In genomic region chr9:33388110-33388994, GRCh38 we compare ENCODE assay signal across 36 cellular contexts. TPM values are rescaled to one million over a fixed set of nuclear protein-coding genes. Genes with fewer than 3 reads are reported as not detected.
DNase-seq lines count a peak whose midpoint lies in the region; ATAC-seq and TF ChIP-seq lines count a peak whose summit lies in the region.
"Had no signal": no experiment of that assay in that cellular context is flagged by ENCODE, and none has a peak within 500 bp of the region (broad histone marks: within the 10 kb centered on the region; RNA-seq: fewer than 3 reads in every experiment).

No MANE protein-coding gene starts in this region.

- H3K27ac ChIP-seq in HEK293 (ENCODE audit: extremely low read depth, low read depth, low read length) (no peak overlapping the region), neuronal stem cell (replicated peaks; ENCODE audit: low read length) (no peak overlapping the region)
- H3K27ac ChIP-seq: C4-2B, GM23248, ovary, SJCRH30, thoracic aorta had no signal

- peaks cover 5% of the 10 kb centered on the region for H3K27me3 Mint-ChIP-seq in glutamatergic neuron (ENCODE audit: unreplicated experiment)
- H3K27me3 Mint-ChIP-seq in mesothelial cell of epicardium (ENCODE audit: low read depth), result no peaks in the 10 kb centered on the region
- H3K27me3 Mint-ChIP-seq: activated naive CD8-positive, alpha-beta T cell treated with anti-CD3 and anti-CD28 coated beads for 36 hours; naive thymus-derived CD8-positive, alpha-beta T cell; stimulated activated naive CD8-positive, alpha-beta T cell treated with anti-CD3 and anti-CD28 coated beads, Interleukin-15, Interleukin-2, amounts not matched to agents 100 ng/mL and 50 ng/mL, for 24 hours had no signal

- peak overlapping the region; percentile 5 for H3K4me3 Mint-ChIP-seq in glutamatergic neuron (ENCODE audit: unreplicated experiment)
- H3K4me3 Mint-ChIP-seq in mesothelial cell of epicardium, result no peak overlapping the region
- H3K4me3 Mint-ChIP-seq: activated naive CD8-positive, alpha-beta T cell treated with anti-CD3 and anti-CD28 coated beads for 36 hours; effector memory CD8-positive, alpha-beta T cell; naive thymus-derived CD8-positive, alpha-beta T cell; stimulated activated naive CD8-positive, alpha-beta T cell treated with anti-CD3 and anti-CD28 coated beads, Interleukin-15, Interleukin-2, amounts not matched to agents 100 ng/mL and 50 ng/mL, for 24 hours had no signal

- no peak overlapping the region for H2BK5ac ChIP-seq in neuronal stem cell (ENCODE audit: low read length)

- H3K9me3 ChIP-seq in HEK293 (ENCODE audit: control insufficient read depth, insufficient read depth, low read depth, low read length) (no peaks in the 10 kb centered on the region), neuronal stem cell (replicated peaks in 1 of 2; ENCODE audit: control insufficient read depth in 2 of 2, insufficient read depth in 1 of 2, low read depth in 1 of 2, low read length in 2 of 2) (no peaks in the 10 kb centered on the region)
- H3K9me3 ChIP-seq: Caco-2, ovary, SJCRH30, thoracic aorta had no signal

- H3K36me3 ChIP-seq in HEK293 (ENCODE audit: control insufficient read depth in 2 of 2, insufficient read depth in 1 of 2, low read length in 2 of 2) (no peaks in the 10 kb centered on the region), neuronal stem cell (replicated peaks in 1 of 2; ENCODE audit: control insufficient read depth in 2 of 2, insufficient read depth in 2 of 2, low read length in 2 of 2) (no peaks in the 10 kb centered on the region)
- H3K36me3 ChIP-seq: ovary, SJCRH30, thoracic aorta had no signal

- H3K36me3 Mint-ChIP-seq in glutamatergic neuron (ENCODE audit: unreplicated experiment), result no peaks in the 10 kb centered on the region
- H3K36me3 Mint-ChIP-seq in mesothelial cell of epicardium, result no peaks in the 10 kb centered on the region
- H3K36me3 Mint-ChIP-seq: activated naive CD8-positive, alpha-beta T cell treated with anti-CD3 and anti-CD28 coated beads for 36 hours; naive thymus-derived CD8-positive, alpha-beta T cell had no signal

- H3K9me3 Mint-ChIP-seq in glutamatergic neuron (ENCODE audit: unreplicated experiment), result peaks cover 5% of the 10 kb centered on the region
- no peaks in the 10 kb centered on the region for H3K9me3 Mint-ChIP-seq in mesothelial cell of epicardium
- H3K9me3 Mint-ChIP-seq: activated naive CD8-positive, alpha-beta T cell treated with anti-CD3 and anti-CD28 coated beads for 36 hours; effector memory CD8-positive, alpha-beta T cell; naive thymus-derived CD8-positive, alpha-beta T cell; stimulated activated naive CD8-positive, alpha-beta T cell treated with anti-CD3 and anti-CD28 coated beads, Interleukin-15, Interleukin-2, amounts not matched to agents 100 ng/mL and 50 ng/mL, for 24 hours had no signal

- no peak overlapping the region for H4K91ac ChIP-seq in neuronal stem cell (ENCODE audit: low read depth, low read length, poor library complexity)

- POLR2A ChIA-PET in HEK293 (lab: Yijun Ruan, JAX), result interaction anchor here (0.6 kb wide), 1 partner anchor 14 kb away, joined by 4 read pairs; no protein-coding TSS in a partner anchor

- H3K4me3 ChIP-seq in HEK293 (ENCODE audit: low read depth, low read length) (no peak overlapping the region), neuronal stem cell (ENCODE audit: low read length in 2 of 2) (no peak overlapping the region)
- H3K4me3 ChIP-seq: GM23248, ovary, SJCRH30, thoracic aorta had no signal

- H2AFZ ChIP-seq in neuronal stem cell (ENCODE audit: low read length), result peak overlapping the region; percentile 72
- H2AFZ ChIP-seq: GM23248 had no signal

- H3K18ac ChIP-seq in neuronal stem cell (ENCODE audit: low read length), result no peak overlapping the region

- DNase-seq in NCI-H2171 treated with DMSO at 0.1 percent for 48 hours (lab: John Stamatoyannopoulos, UW), result peak; percentile 25
- DNase-seq in NCI-H2171 (lab: John Stamatoyannopoulos, UW), result no peak
- no peak for DNase-seq in glutamatergic neuron
- no peak for DNase-seq in neuronal stem cell (ENCODE audit: low spot score)
- no peak for DNase-seq in mesothelial cell of epicardium (ENCODE audit: low spot score in 2 of 2, unreplicated experiment in 2 of 2)
- DNase-seq: 8988T; activated CD4-positive, alpha-beta T cell treated with anti-CD3 and anti-CD28 coated beads for 4 hours; activated effector memory CD4-positive, alpha-beta T cell treated with anti-CD3 and anti-CD28 coated beads, Interleukin-2, amount 50 U/mL, for 16 hours; activated naive CD8-positive, alpha-beta T cell treated with anti-CD3 and anti-CD28 coated beads for 36 hours; activated T-cell treated with anti-CD3 and anti-CD28 coated beads, Interleukin-2, amount 50 U/mL, for 1 hour; Caco-2; central memory CD4-positive, alpha-beta T cell; cortex of kidney; DMS79; effector memory CD8-positive, alpha-beta T cell; GDM1; GM23248; KBM-7; naive thymus-derived CD8-positive, alpha-beta T cell; NCI-H1105 treated with DMSO at 0.1 percent for 48 hours; NCI-H2081; NCI-H345; NCI-H774; retina; SJCRH30; stimulated activated CD4-positive, alpha-beta T cell treated with anti-CD3 and anti-CD28 coated beads, Interleukin-2, amount 100 ng/mL, for 24 hours; SW 1271 had no signal

- no peak overlapping the region for H3K14ac ChIP-seq in neuronal stem cell (ENCODE audit: low read length)

- no peaks in the 10 kb centered on the region for H3K4me1 ChIP-seq in HEK293 (ENCODE audit: control insufficient read depth, insufficient read depth, low read length)
- H3K4me1 ChIP-seq in neuronal stem cell (ENCODE audit: control insufficient read depth in 2 of 2, insufficient read depth in 1 of 2, low read depth in 1 of 2, low read length in 2 of 2), result peaks cover 0 to 13% of the 10 kb centered on the region in 2 donors
- H3K4me1 ChIP-seq: SJCRH30 had no signal

- H2BK12ac ChIP-seq in neuronal stem cell (ENCODE audit: low read length), result no peak overlapping the region

- no peak overlapping the region for H2BK120ac ChIP-seq in neuronal stem cell (ENCODE audit: low read depth, low read length)

- H3K9ac ChIP-seq in neuronal stem cell (ENCODE audit: low read depth, low read length, poor library complexity), result peak overlapping the region; percentile 21
- H3K9ac ChIP-seq: GM23248 had no signal

- H2BK15ac ChIP-seq in neuronal stem cell (ENCODE audit: low read length), result no peak overlapping the region

- no peak overlapping the region for H2AK5ac ChIP-seq in neuronal stem cell (ENCODE audit: low read depth, low read length)

- no peak overlapping the region for H3K4me2 ChIP-seq in neuronal stem cell (ENCODE audit: insufficient read depth, low read length, poor library complexity, severe bottlenecking)

- ATAC-seq in GM21381 (IDR thresholded peaks at IDR 0.05; ENCODE audit: unreplicated experiment), result no peak
- ATAC-seq in GM21717 (IDR thresholded peaks at IDR 0.05; ENCODE audit: unreplicated experiment), result no peak
- ATAC-seq: effector memory CD8-positive, alpha-beta T cell; naive thymus-derived CD8-positive, alpha-beta T cell had no signal

- H3K27ac Mint-ChIP-seq in glutamatergic neuron (ENCODE audit: unreplicated experiment), result no peak overlapping the region
- no peak overlapping the region for H3K27ac Mint-ChIP-seq in mesothelial cell of epicardium
- H3K27ac Mint-ChIP-seq: activated naive CD8-positive, alpha-beta T cell treated with anti-CD3 and anti-CD28 coated beads for 36 hours; effector memory CD8-positive, alpha-beta T cell; naive thymus-derived CD8-positive, alpha-beta T cell; stimulated activated naive CD8-positive, alpha-beta T cell treated with anti-CD3 and anti-CD28 coated beads, Interleukin-15, Interleukin-2, amounts not matched to agents 100 ng/mL and 50 ng/mL, for 24 hours had no signal

- H4K8ac ChIP-seq in neuronal stem cell (ENCODE audit: low read depth, low read length), result no peak overlapping the region

- H3K4me1 Mint-ChIP-seq in glutamatergic neuron (ENCODE audit: low read depth, unreplicated experiment) (peaks cover 9% of the 10 kb centered on the region), mesothelial cell of epicardium (peaks cover 32% of the 10 kb centered on the region)
- H3K4me1 Mint-ChIP-seq: activated naive CD8-positive, alpha-beta T cell treated with anti-CD3 and anti-CD28 coated beads for 36 hours had no signal

- WGBS in neuronal stem cell (ENCODE audit: extremely low coverage in 2 of 2, insufficient read length in 2 of 2, insufficient replicate concordance in 1 of 2), 2 donors, result no CpG with 5 or more reads among the region's 15 CpGs

- no peaks in the 10 kb centered on the region for H3K27me3 ChIP-seq in neuronal stem cell (ENCODE audit: control insufficient read depth in 3 of 3, insufficient read depth in 3 of 3, low read depth in 1 of 3, low read length in 3 of 3)
- H3K27me3 ChIP-seq: ovary, SJCRH30 had no signal

- H3K23ac ChIP-seq in neuronal stem cell (ENCODE audit: low read depth, low read length, poor library complexity), result no peak overlapping the region

- TF ChIP-seq CTCF in HEK293 (tag by site-specific recombination; IDR thresholded peaks at IDR 0.05) (no peak), glutamatergic neuron (IDR thresholded peaks at IDR 0.05; ENCODE audit: partially characterized antibody, unreplicated experiment) (no peak), mesothelial cell of epicardium (IDR thresholded peaks at IDR 0.05; ENCODE audit: unreplicated experiment) (no peak)

- CTCF ChIA-PET in HEK293 (lab: Yijun Ruan, JAX), result interaction anchor here (1.2 kb wide), 1 partner anchor 14 kb away, joined by 3 read pairs; no protein-coding TSS in a partner anchor

- no peaks in the 10 kb centered on the region for H3K79me1 ChIP-seq in neuronal stem cell (ENCODE audit: low read depth, low read length)

- H3K4ac ChIP-seq in neuronal stem cell (ENCODE audit: low read length), result no peak overlapping the region

TF ChIP-seq in HEK293, 187 proteins besides CTCF, POLR2A, EP300 and RAD21 (continues in another document):
- TF ChIP-seq MZF1 (tag by site-specific recombination; IDR thresholded peaks at IDR 0.05; ENCODE audit: borderline replicate concordance) (peak; percentile 40; the same call in 1 of the 2 replicates), ATF2 (tag by site-specific recombination; IDR thresholded peaks at IDR 0.05; ENCODE audit: low read depth) (no peak)

RNA-seq across cellular contexts. Expression of gene AQP7, which starts 14.0 kb away (rescaled TPM):
- total RNA-seq in glutamatergic neuron (ENCODE audit: unreplicated experiment) (not detected), mesothelial cell of epicardium (0.44 to 1.7 TPM (median 1.3 TPM) in 3 replicates)
- not detected for polyA plus RNA-seq in neuronal stem cell (2013, experiment 1 of 2)
- polyA plus RNA-seq in neuronal stem cell (2013, experiment 2 of 2), result not detected
- total RNA-seq: activated CD8-positive, alpha-beta memory T cell treated with anti-CD3 and anti-CD28 coated beads for 36 hours; activated naive CD8-positive, alpha-beta T cell treated with anti-CD3 and anti-CD28 coated beads for 36 hours; GM23248; MCF 10A had no signal
- polyA plus RNA-seq: GM23248 had no signal

RNA-seq across cellular contexts. Expression of gene AQP3, which starts 59.0 kb away (rescaled TPM):
- total RNA-seq in glutamatergic neuron (ENCODE audit: unreplicated experiment) (2.9 TPM), mesothelial cell of epicardium (0.93 to 1.5 TPM (median 1.3 TPM) in 3 replicates)
- 0.96 TPM for polyA plus RNA-seq in neuronal stem cell (2013, experiment 1 of 2)
- polyA plus RNA-seq in neuronal stem cell (2013, experiment 2 of 2), result 1.1 TPM
- total RNA-seq: GM23248 had no signal
